ENCODE assay signal across 1 cellular context in the genomic region with DNA sequence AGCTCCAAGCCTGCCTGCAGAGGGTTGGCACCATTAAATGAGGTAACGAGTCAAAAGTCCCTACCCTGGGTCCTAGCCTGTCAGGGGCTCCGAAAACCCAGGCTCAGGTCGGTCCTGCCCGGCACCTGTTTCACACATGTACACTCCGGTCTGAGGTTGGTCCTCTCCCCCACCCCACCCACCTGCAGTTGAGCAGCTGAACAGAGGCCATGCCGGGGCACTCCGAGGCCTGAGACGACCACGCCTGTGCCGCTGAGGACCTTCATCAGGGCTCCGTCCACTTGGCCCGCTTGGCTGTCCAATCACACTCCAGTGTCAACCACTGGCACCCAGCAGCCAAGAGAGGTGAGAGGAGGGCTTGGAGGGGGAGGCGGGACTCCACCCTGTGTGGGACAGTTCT.
TF ChIP-seq lines count a peak whose summit lies in the region.

No MANE protein-coding gene starts in this region.

TF ChIP-seq in neural cell, 6 proteins besides CTCF, POLR2A, EP300 and RAD21 (continued from another document):
- TF ChIP-seq, protein P1, sequence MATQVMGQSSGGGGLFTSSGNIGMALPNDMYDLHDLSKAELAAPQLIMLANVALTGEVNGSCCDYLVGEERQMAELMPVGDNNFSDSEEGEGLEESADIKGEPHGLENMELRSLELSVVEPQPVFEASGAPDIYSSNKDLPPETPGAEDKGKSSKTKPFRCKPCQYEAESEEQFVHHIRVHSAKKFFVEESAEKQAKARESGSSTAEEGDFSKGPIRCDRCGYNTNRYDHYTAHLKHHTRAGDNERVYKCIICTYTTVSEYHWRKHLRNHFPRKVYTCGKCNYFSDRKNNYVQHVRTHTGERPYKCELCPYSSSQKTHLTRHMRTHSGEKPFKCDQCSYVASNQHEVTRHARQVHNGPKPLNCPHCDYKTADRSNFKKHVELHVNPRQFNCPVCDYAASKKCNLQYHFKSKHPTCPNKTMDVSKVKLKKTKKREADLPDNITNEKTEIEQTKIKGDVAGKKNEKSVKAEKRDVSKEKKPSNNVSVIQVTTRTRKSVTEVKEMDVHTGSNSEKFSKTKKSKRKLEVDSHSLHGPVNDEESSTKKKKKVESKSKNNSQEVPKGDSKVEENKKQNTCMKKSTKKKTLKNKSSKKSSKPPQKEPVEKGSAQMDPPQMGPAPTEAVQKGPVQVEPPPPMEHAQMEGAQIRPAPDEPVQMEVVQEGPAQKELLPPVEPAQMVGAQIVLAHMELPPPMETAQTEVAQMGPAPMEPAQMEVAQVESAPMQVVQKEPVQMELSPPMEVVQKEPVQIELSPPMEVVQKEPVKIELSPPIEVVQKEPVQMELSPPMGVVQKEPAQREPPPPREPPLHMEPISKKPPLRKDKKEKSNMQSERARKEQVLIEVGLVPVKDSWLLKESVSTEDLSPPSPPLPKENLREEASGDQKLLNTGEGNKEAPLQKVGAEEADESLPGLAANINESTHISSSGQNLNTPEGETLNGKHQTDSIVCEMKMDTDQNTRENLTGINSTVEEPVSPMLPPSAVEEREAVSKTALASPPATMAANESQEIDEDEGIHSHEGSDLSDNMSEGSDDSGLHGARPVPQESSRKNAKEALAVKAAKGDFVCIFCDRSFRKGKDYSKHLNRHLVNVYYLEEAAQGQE (IDR thresholded peaks at IDR 0.05; ENCODE audit: borderline replicate concordance): no peak
- TF ChIP-seq TAF1 (IDR thresholded peaks at IDR 0.05; ENCODE audit: low read depth): no peak
- no peak for TF ChIP-seq MXI1 (conservative IDR thresholded peaks at IDR 0.05; ENCODE audit: poor library complexity, severe bottlenecking)
- TF ChIP-seq EZH2 (IDR thresholded peaks at IDR 0.05; ENCODE audit: borderline replicate concordance, insufficient read depth, low read length, poor library complexity, severe bottlenecking): no peak
